In the genomic region with DNA sequence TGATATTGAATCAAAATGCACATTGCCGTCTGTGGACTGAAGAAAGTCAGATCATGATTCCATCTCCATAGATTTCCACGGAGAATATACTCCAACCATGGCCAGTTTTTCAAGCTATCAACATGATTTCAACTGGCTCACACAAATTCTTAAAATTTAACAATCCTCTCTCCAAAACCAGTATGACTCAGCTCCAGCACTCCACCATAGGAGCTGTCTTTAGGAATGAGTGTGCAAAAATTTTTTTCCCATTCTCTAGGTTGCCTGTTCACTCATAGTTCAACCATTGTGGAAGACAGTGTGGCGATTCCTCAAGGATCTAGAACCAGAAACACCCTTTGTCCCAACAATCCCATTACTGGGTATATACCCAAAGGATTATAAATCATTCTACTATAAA, we compare ENCODE assay signal across 24 cellular contexts. TPM values are rescaled to one million over a fixed set of nuclear protein-coding genes. Genes with fewer than 3 reads are reported as not detected.
DNase-seq lines count a peak whose midpoint lies in the region; ATAC-seq and TF ChIP-seq lines count a peak whose summit lies in the region.
"Had no signal": no experiment of that assay in that cellular context is flagged by ENCODE, and none has a peak within 500 bp of the region (broad histone marks: within the 10 kb centered on the region; RNA-seq: fewer than 3 reads in every experiment).

No MANE protein-coding gene starts in this region.

- ATAC-seq in PC-3 = no peak
- no peak for ATAC-seq in aorta (ENCODE audit: low FRiP score)
- ATAC-seq in HG03135 (IDR thresholded peaks at IDR 0.05; ENCODE audit: unreplicated experiment) = no peak
- ATAC-seq: foreskin keratinocyte; left ventricle myocardium superior; natural killer cell treated with Interleukin-12 subunit alpha and Interleukin-12 subunit beta and Interleukin-15 and Interleukin-18, amount 100 ng/mL, for 72 hours had no signal

- no peak overlapping the region for H2AFZ ChIP-seq in PC-3 (ENCODE audit: low read length)
- H2AFZ ChIP-seq in fibroblast of lung (ENCODE audit: low read length) = no peak overlapping the region

- H3K4me3 ChIP-seq in A673 (ENCODE audit: low read depth, low read length, poor library complexity, severe bottlenecking) (no peak overlapping the region), PC-3 (ENCODE audit: low read length) (no peak overlapping the region), fibroblast of lung (replicated peaks in 1 of 4; ENCODE audit: control extremely low read depth in 1 of 4, insufficient read depth in 1 of 4, low read depth in 3 of 4, low read length in 4 of 4) (no peak overlapping the region), aorta (ENCODE audit: low read length in 2 of 2) (no peak overlapping the region)
- H3K4me3 ChIP-seq: sigmoid colon had no signal

- H4K20me1 ChIP-seq in PC-3 (ENCODE audit: low read length) (no peaks in the 10 kb centered on the region), fibroblast of lung (ENCODE audit: control insufficient read depth, extremely low read depth, insufficient read depth, low read length) (no peaks in the 10 kb centered on the region)

- peak overlapping the region; percentile 97 for H3K27ac ChIP-seq in A673 (ENCODE audit: low read depth, low read length, poor library complexity, severe bottlenecking)
- no peak overlapping the region for H3K27ac ChIP-seq in PC-3 (ENCODE audit: low read length)
- H3K27ac ChIP-seq in fibroblast of lung (ENCODE audit: insufficient read depth, low read length) = peak overlapping the region; percentile 43
- H3K27ac ChIP-seq in aorta (ENCODE audit: low read depth in 1 of 2, low read length in 2 of 2) = no peak overlapping the region
- H3K27ac ChIP-seq: brain microvascular endothelial cell, foreskin keratinocyte, HL-60, sigmoid colon had no signal

- H3K79me2 ChIP-seq in PC-3 (ENCODE audit: low read length) (no peaks in the 10 kb centered on the region), fibroblast of lung (ENCODE audit: control insufficient read depth, insufficient read depth, low read length) (no peaks in the 10 kb centered on the region)

- CTCF ChIA-PET in A673 (lab: Charles Lee) = no interaction called here
- CTCF ChIA-PET in PC-3 (lab: Charles Lee) = no interaction called here

- BruUV-seq in A673 (replicated peaks; lab: Mats Ljungman, UMichigan) = no TSS peak
- BruUV-seq in PC-3 (replicated peaks; lab: Mats Ljungman, UMichigan) = no TSS peak

- 96 to 98% methylated on average over 3 of the region's 3 CpGs for WGBS in aorta, 2 donors

- H3K36me3 ChIP-seq in A673 (ENCODE audit: insufficient read depth, low read length, poor library complexity, severe bottlenecking) (peaks cover 16% of the 10 kb centered on the region), PC-3 (ENCODE audit: low read depth, low read length) (no peaks in the 10 kb centered on the region), fibroblast of lung (ENCODE audit: control insufficient read depth, insufficient read depth, low read length) (no peaks in the 10 kb centered on the region), aorta (ENCODE audit: control insufficient read depth in 1 of 2, insufficient read depth in 2 of 2, low read length in 1 of 2) (no peaks in the 10 kb centered on the region)
- H3K36me3 ChIP-seq: brain microvascular endothelial cell, sigmoid colon had no signal

- no peaks in the 10 kb centered on the region for H3K9me3 ChIP-seq in A673 (ENCODE audit: low read depth, low read length, poor library complexity, severe bottlenecking)
- no peaks in the 10 kb centered on the region for H3K9me3 ChIP-seq in PC-3 (ENCODE audit: low read length)
- no peaks in the 10 kb centered on the region for H3K9me3 ChIP-seq in fibroblast of lung (ENCODE audit: control insufficient read depth, insufficient read depth, low read depth, low read length)
- H3K9me3 ChIP-seq in aorta (ENCODE audit: control insufficient read depth, low read length) = no peaks in the 10 kb centered on the region
- H3K9me3 ChIP-seq: sigmoid colon, SK-N-SH had no signal

- no peak for DNase-seq in A673 (ENCODE audit: low spot score)
- peak; percentile 36 for DNase-seq in GM03348 (ENCODE audit: low spot score)
- peak; percentile 25 for DNase-seq in PC-3
- DNase-seq in fibroblast of lung (ENCODE audit: low read depth in 2 of 2) = peak; percentile 38 to 41
- DNase-seq in retina = no peak
- no peak for DNase-seq in aorta
- DNase-seq in KBM-7 = no peak
- DNase-seq: activated CD4-positive, alpha-beta T cell treated with anti-CD3 and anti-CD28 coated beads, Interleukin-2, amount 50 U/mL, for 48 hours; activated CD8-positive, alpha-beta memory T cell treated with anti-CD3 and anti-CD28 coated beads, Interleukin-2, amount 50 U/mL, for 48 hours; brain microvascular endothelial cell; hippocampal formation; left ventricle myocardium superior; NCI-H146; NCI-H524; posterior cingulate gyrus; RPMI8226; sigmoid colon; SK-N-SH; stimulated activated CD8-positive, alpha-beta memory T cell treated with anti-CD3 and anti-CD28 coated beads, Interleukin-4, amount 100 ng/mL, for 48 hours; substantia nigra had no signal

- intact Hi-C loops in A673 (cut with micrococcal nuclease; ENCODE audit: unreplicated experiment) (no loop called here), PC-3 (cut with micrococcal nuclease) (no loop called here), aorta (cut with DNase I) (no loop called here)

- TF ChIP-seq CTCF in A673 (conservative IDR thresholded peaks at IDR 0.05; ENCODE audit: low read depth, low read length) (no peak), PC-3 (conservative IDR thresholded peaks at IDR 0.05; ENCODE audit: low read depth, low read length) (no peak), fibroblast of lung (conservative IDR thresholded peaks at IDR 0.05 in 1 of 2, IDR thresholded peaks at IDR 0.05 in 1 of 2; ENCODE audit: low read depth in 1 of 2, low read length in 2 of 2) (no peak)

- H3F3A ChIP-seq in PC-3 (ENCODE audit: low read length, unreplicated experiment) = no peaks in the 10 kb centered on the region

- H3K9me2 ChIP-seq in PC-3 (replicated peaks; ENCODE audit: low read length) = no peaks in the 10 kb centered on the region
- H3K9me2 ChIP-seq: SK-N-SH had no signal

- no peak overlapping the region for H3K9ac ChIP-seq in PC-3 (ENCODE audit: low read length)
- no peak overlapping the region for H3K9ac ChIP-seq in fibroblast of lung (ENCODE audit: insufficient read depth, low read length)
- H3K9ac ChIP-seq: SK-N-SH had no signal

- in situ Hi-C loops in KBM-7 (cut with MboI; ENCODE audit: low pct_unique_long_range_greater_than_20kb, low sequenced_read_pairs) = no loop called here

- H3K27me3 ChIP-seq in A673 (replicated peaks; ENCODE audit: insufficient read depth, low read depth, low read length, poor library complexity) (no peaks in the 10 kb centered on the region), PC-3 (ENCODE audit: low read length) (no peaks in the 10 kb centered on the region), fibroblast of lung (ENCODE audit: control insufficient read depth, insufficient read depth, low read length) (no peaks in the 10 kb centered on the region), aorta (ENCODE audit: control insufficient read depth in 1 of 2, insufficient read depth in 2 of 2, low read length in 1 of 2) (no peaks in the 10 kb centered on the region)
- H3K27me3 ChIP-seq: brain microvascular endothelial cell, foreskin keratinocyte, sigmoid colon had no signal

- H3K4me1 ChIP-seq in A673 (ENCODE audit: insufficient read depth, low read length, poor library complexity, severe bottlenecking) (peaks cover 68% of the 10 kb centered on the region), PC-3 (ENCODE audit: insufficient read depth, low read length) (peaks cover 36% of the 10 kb centered on the region), fibroblast of lung (ENCODE audit: control insufficient read depth, extremely low read depth, insufficient read depth, low read length) (peaks cover 10% of the 10 kb centered on the region), aorta (ENCODE audit: control insufficient read depth in 1 of 2, insufficient read depth in 2 of 2, low read length in 2 of 2) (no peaks in the 10 kb centered on the region)
- H3K4me1 ChIP-seq: foreskin keratinocyte had no signal

- no peak overlapping the region for H3K4me2 ChIP-seq in PC-3 (ENCODE audit: low read length)
- H3K4me2 ChIP-seq in fibroblast of lung (ENCODE audit: extremely low read depth, insufficient read depth, low read length) = peak overlapping the region; percentile 48
- H3K4me2 ChIP-seq: SK-N-SH had no signal

- POLR2A ChIA-PET in A673 (lab: Charles Lee; ENCODE audit: low non-redundant PET) (no interaction called here), PC-3 (lab: Charles Lee; ENCODE audit: unreplicated experiment) (no interaction called here)

RNA-seq across cellular contexts. Expression of gene RGL1, which starts 40.8 kb away (rescaled TPM):
- total RNA-seq in A673 (2021) (67.2 and 74.0 TPM in 2 replicates), PC-3 (2014; rRNA removed) (1.5 and 1.9 TPM in 2 replicates), fibroblast of lung (16.2 and 17.2 TPM in 2 replicates), aorta (10 to 100 TPM; 24.0 to 51.6 TPM)
- polyA plus RNA-seq in fibroblast of lung (21.4 and 21.9 TPM in 2 replicates), aorta (1 to 10 TPM; 7.0 to 8.8 TPM)
- 13.4 and 13.7 TPM in 2 replicates for polyA plus RNA-seq in fibroblast of lung (2012)
- polyA minus RNA-seq in fibroblast of lung (ENCODE audit: low replicate concordance) = 8.5 and 12.2 TPM in 2 replicates

Comparison
In these comparisons a context has a peak if more than half of its experiments do, and no peak if none do; other contexts are left out.
1. DNase-seq: peak in GM03348 (single experiment), PC-3 (single experiment) and fibroblast of lung (2 of 2); none in A673 (single experiment), retina (single experiment), aorta (0 of 2) and KBM-7 (single experiment).
2. H3K27ac ChIP-seq: peak in A673 (single experiment) and fibroblast of lung (single experiment); none in PC-3 (single experiment) and aorta (0 of 2).